In the genomic region with DNA sequence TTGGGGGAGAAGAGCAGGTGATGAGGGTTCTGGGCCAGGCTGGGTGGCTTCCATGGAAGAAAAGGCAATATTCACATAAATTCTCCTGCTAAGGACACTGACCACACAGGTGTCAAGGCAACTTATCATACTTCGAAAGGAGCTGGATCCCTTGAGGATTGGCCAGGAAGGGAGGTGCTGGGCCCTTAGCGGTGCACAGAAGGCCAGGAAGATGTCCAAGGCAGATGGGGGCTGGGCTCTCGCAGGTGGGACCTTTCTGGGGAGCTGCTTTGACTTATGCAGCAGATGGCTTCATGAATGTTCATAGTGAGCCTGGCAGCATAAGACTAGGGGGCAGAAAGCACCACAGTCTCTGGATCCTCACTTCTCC, we compare ENCODE assay signal across 1 cellular context.
TF ChIP-seq lines count a peak whose summit lies in the region.

No MANE protein-coding gene starts in this region.

TF ChIP-seq in endothelial cell of umbilical vein, 7 proteins besides CTCF, POLR2A, EP300 and RAD21:
- TF ChIP-seq, protein P1, sequence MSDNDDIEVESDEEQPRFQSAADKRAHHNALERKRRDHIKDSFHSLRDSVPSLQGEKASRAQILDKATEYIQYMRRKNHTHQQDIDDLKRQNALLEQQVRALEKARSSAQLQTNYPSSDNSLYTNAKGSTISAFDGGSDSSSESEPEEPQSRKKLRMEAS (IDR thresholded peaks at IDR 0.05; ENCODE audit: insufficient read depth, insufficient read length): no peak
- TF ChIP-seq MYC (IDR thresholded peaks at IDR 0.05; ENCODE audit: low read depth, low read length): no peak
- no peak for TF ChIP-seq POLR2AphosphoS5 (IDR thresholded peaks at IDR 0.05; ENCODE audit: insufficient read depth, low read depth, low read length)
- TF ChIP-seq FOS (IDR thresholded peaks at IDR 0.05; ENCODE audit: borderline replicate concordance, insufficient read depth, low read length): no peak
- TF ChIP-seq EZH2 (IDR thresholded peaks at IDR 0.05; ENCODE audit: borderline replicate concordance, low read depth, low read length, severe bottlenecking): no peak
- no peak for TF ChIP-seq GATA2 (IDR thresholded peaks at IDR 0.05; ENCODE audit: insufficient read depth, insufficient read length, low read depth, low read length)
